12 cellular contexts compared by ENCODE assay signal in genomic region chr10:113027574-113028392, GRCh38.
DNase-seq lines count a peak whose midpoint lies in the region; TF ChIP-seq lines count a peak whose summit lies in the region.
"Had no signal": no experiment of that assay in that cellular context is flagged by ENCODE, and none has a peak within 500 bp of the region (broad histone marks: within the 10 kb centered on the region; RNA-seq: fewer than 3 reads in every experiment).

No MANE protein-coding gene starts in this region.

- no peak overlapping the region for H3K9ac ChIP-seq in Karpas-422 (ENCODE audit: low read length)

- H2AFZ ChIP-seq in Karpas-422 (ENCODE audit: low read length) = no peak overlapping the region

- no peaks in the 10 kb centered on the region for H3K9me3 Mint-ChIP-seq in Calu3 (ENCODE audit: low read depth, unreplicated experiment)

- DNase-seq in Calu3 (peak; percentile 48), UCSD-AML1 (lab: John Stamatoyannopoulos, UW; ENCODE audit: unreplicated experiment) (peak; percentile 40), glomerular visceral epithelial cell (ENCODE audit: extremely low spot score) (peak; percentile 36), pons (ENCODE audit: low spot score) (peak; percentile 81), DMS 273 treated with DMSO at 0.1 percent for 48 hours (lab: John Stamatoyannopoulos, UW) (no peak), NCI-H1436 (lab: John Stamatoyannopoulos, UW) (no peak), Karpas-422 (no peak)
- no peak for DNase-seq in activated naive CD4-positive, alpha-beta T cell (lab: John Stamatoyannopoulos, UW)
- DNase-seq: activated CD4-positive, alpha-beta T cell treated with anti-CD3 and anti-CD28 coated beads, Interleukin-2, amount 50 U/mL, for 48 hours; erythroblast; NCI-H510A treated with DMSO at 0.1 percent for 48 hours; spleen had no signal

- TF ChIP-seq CTCF in Calu3 (IDR thresholded peaks at IDR 0.05; ENCODE audit: unreplicated experiment) = no peak

- no peak overlapping the region for H3K4me3 ChIP-seq in Karpas-422 (ENCODE audit: low read length)
- H3K4me3 ChIP-seq: spleen had no signal

- no peaks in the 10 kb centered on the region for H3K79me2 ChIP-seq in Karpas-422 (ENCODE audit: low read length)

- intact Hi-C loops in Calu3 (cut with micrococcal nuclease; ENCODE audit: unreplicated experiment) = no loop called here

- H3K9me2 ChIP-seq in Karpas-422 (replicated peaks; ENCODE audit: insufficient read depth, low read length) = no peaks in the 10 kb centered on the region

- no peaks in the 10 kb centered on the region for H3K9me3 ChIP-seq in Karpas-422 (ENCODE audit: low read length)
- H3K9me3 ChIP-seq: spleen had no signal

- CTCF ChIA-PET in Calu3 (lab: Charles Lee) = no interaction called here

- H3K27ac ChIP-seq in Karpas-422 (ENCODE audit: low read length) = no peak overlapping the region

- BruUV-seq in Calu3 (replicated peaks; lab: Mats Ljungman, UMichigan) = no TSS peak

- no peaks in the 10 kb centered on the region for H4K20me1 ChIP-seq in Karpas-422 (ENCODE audit: insufficient read depth, low read depth, low read length)

- no peaks in the 10 kb centered on the region for H3K27me3 ChIP-seq in Karpas-422 (ENCODE audit: low read length)
- H3K27me3 ChIP-seq: spleen had no signal

- H3K27me3 Mint-ChIP-seq in Calu3 (ENCODE audit: unreplicated experiment) = no peaks in the 10 kb centered on the region

- H3K27ac Mint-ChIP-seq in Calu3 (ENCODE audit: unreplicated experiment) = peak overlapping the region; percentile 80

- peaks cover 40% of the 10 kb centered on the region for H3K4me1 Mint-ChIP-seq in Calu3 (ENCODE audit: low read depth, unreplicated experiment)

- no peaks in the 10 kb centered on the region for H3K4me1 ChIP-seq in Karpas-422 (ENCODE audit: low read length)

- H3K36me3 ChIP-seq in Karpas-422 (ENCODE audit: insufficient read depth, low read length) = no peaks in the 10 kb centered on the region
- H3K36me3 ChIP-seq: spleen had no signal

- peaks cover 11% of the 10 kb centered on the region for H3K36me3 Mint-ChIP-seq in Calu3 (ENCODE audit: insufficient read depth, unreplicated experiment)

- H3K4me2 ChIP-seq in Karpas-422 (ENCODE audit: low read depth, low read length, poor library complexity, severe bottlenecking) = no peak overlapping the region

- H3K4me3 Mint-ChIP-seq in Calu3 (ENCODE audit: low read depth, unreplicated experiment) = peak overlapping the region; percentile 41

Comparison
In these comparisons a context has a peak if more than half of its experiments do, and no peak if none do; other contexts are left out.
1. DNase-seq: peak in Calu3 (single experiment), UCSD-AML1 (single experiment), glomerular visceral epithelial cell (single experiment) and pons (single experiment); none in DMS 273 treated with DMSO at 0.1 percent for 48 hours (single experiment), NCI-H1436 (single experiment), activated naive CD4-positive, alpha-beta T cell (0 of 4) and Karpas-422 (single experiment).